ENCODE assay signal across 35 cellular contexts in genomic region chr13:28747851-28748250, GRCh38.
"Had no signal": no experiment of that assay in that cellular context is flagged by ENCODE, and none has a peak within 500 bp of the region (broad histone marks: within the 10 kb centered on the region; RNA-seq: fewer than 3 reads in every experiment).

No MANE protein-coding gene starts in this region.

- ATAC-seq: activated CD8-positive, alpha-beta T cell treated with anti-CD3 and anti-CD28 coated beads for 36 hours; activated naive CD4-positive, alpha-beta T cell treated with anti-CD3 and anti-CD28 coated beads, Interleukin-2, amount 50 U/mL, for 72 hours; activated T-cell treated with anti-CD3 and anti-CD28 coated beads, Interleukin-2, amount 50 U/mL, for 4 hours; activated T-cell treated with anti-CD3 and anti-CD28 coated beads, Interleukin-2, amount 50 U/mL, for 72 hours; activated T-helper 17 cell treated with anti-CD3 and anti-CD28 coated beads, Interleukin-2, amount 50 U/mL, for 72 hours; body of pancreas had no signal

- H3K4me1 ChIP-seq: adrenal gland, body of pancreas, breast epithelium had no signal

- H3K27me3 ChIP-seq: adrenal gland, body of pancreas, brain microvascular endothelial cell, breast epithelium had no signal

- H3K36me3 ChIP-seq: adrenal gland, brain microvascular endothelial cell, breast epithelium had no signal

- DNase-seq: activated B cell treated with CpG ODN at 0.5 μM for 24 hours; activated CD4-positive, alpha-beta memory T cell treated with anti-CD3 and anti-CD28 coated beads for 36 hours; activated CD4-positive, alpha-beta T cell treated with anti-CD3 and anti-CD28 coated beads for 4 hours; activated CD4-positive, alpha-beta T cell treated with anti-CD3 and anti-CD28 coated beads, Interleukin-2, amount 10 ng/mL, durations not matched to agents 24 days and 14 days; activated CD4-positive, alpha-beta T cell treated with anti-CD3 and anti-CD28 coated beads, Interleukin-2, amount 50 U/mL, for 1 hour; activated CD4-positive, alpha-beta T cell treated with anti-CD3 and anti-CD28 coated beads, Interleukin-2, amount 50 U/mL, for 4 hours; activated CD4-positive, CD25-positive, alpha-beta regulatory T cell treated with anti-CD3 and anti-CD28 coated beads, Interleukin-2, amount 50 U/mL, for 72 hours; activated CD8-positive, alpha-beta memory T cell treated with anti-CD3 and anti-CD28 coated beads, Interleukin-2, amount 50 U/mL, for 4 hours; activated CD8-positive, alpha-beta T cell treated with anti-CD3 and anti-CD28 coated beads for 36 hours; activated effector memory CD4-positive, alpha-beta T cell treated with anti-CD3 and anti-CD28 coated beads, Interleukin-2, amount 50 U/mL, for 16 hours; activated gamma-delta T cell treated with Interleukin-2 at 50 U/mL for 16 hours; activated naive CD4-positive, alpha-beta T cell; activated naive CD4-positive, alpha-beta T cell treated with anti-CD3 and anti-CD28 coated beads for 36 hours; activated naive CD4-positive, alpha-beta T cell treated with anti-CD3 and anti-CD28 coated beads, Interleukin-2, amount 50 U/mL, for 16 hours; activated naive CD8-positive, alpha-beta T cell treated with anti-CD3 and anti-CD28 coated beads for 36 hours; activated T-cell treated with anti-CD3 and anti-CD28 coated beads for 4 hours; activated T-cell treated with anti-CD3 and anti-CD28 coated beads, Interleukin-2, amount 50 U/mL, for 1 hour; activated T-cell treated with anti-CD3 and anti-CD28 coated beads, Interleukin-2, amount 50 U/mL, for 4 hours; activated T-cell treated with anti-CD3 and anti-CD28 coated beads, Interleukin-2, amount 50 U/mL, for 72 hours; adrenal gland; amniotic stem cell; aorta; body of pancreas; brain microvascular endothelial cell; central memory CD4-positive, alpha-beta T cell; SW 1271; T-helper 1 cell; T-helper 2 cell; T-helper 9 cell had no signal

- H3K4me3 ChIP-seq: adrenal gland, body of pancreas, breast epithelium had no signal

- H3K9me3 ChIP-seq: adrenal gland, body of pancreas, breast epithelium had no signal

- H3K27ac ChIP-seq: adrenal gland, body of pancreas, brain microvascular endothelial cell, breast epithelium, VCaP had no signal

- FAIRE-seq: astrocyte, TTC549 had no signal
